In the genomic region with DNA sequence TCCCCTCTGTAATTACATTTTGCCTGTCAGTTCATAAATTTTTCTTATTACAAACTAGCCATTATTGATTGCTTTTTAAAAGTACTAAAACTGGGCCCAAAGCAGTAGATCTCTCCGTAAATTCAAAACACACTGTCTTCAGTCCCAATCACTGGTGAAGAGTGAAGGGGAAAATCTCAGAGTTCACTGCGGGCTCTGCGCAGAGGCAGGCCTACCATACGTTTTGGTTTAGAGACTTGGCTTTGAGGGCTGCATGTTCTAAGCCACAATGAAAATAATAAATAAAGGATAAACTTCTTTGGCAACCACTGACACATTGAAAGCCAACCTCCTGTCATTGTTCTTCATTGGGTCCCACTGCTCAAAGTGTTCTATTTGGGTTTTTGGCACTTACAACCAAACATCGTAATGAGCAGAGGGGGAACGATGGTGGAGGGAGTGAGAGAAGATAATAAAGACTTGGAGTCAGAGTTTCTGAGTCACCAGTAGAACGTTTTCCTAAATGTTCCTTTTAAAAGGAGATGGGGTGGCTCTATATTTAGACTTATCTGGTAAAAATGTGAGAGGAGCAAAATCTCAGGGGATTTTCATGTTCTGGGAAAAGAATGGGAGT, we compare ENCODE assay signal across 1 cellular context.
TF ChIP-seq lines count a peak whose summit lies in the region.

No MANE protein-coding gene starts in this region.

TF ChIP-seq in IMR-90, 13 proteins besides CTCF, POLR2A, EP300 and RAD21:
- TF ChIP-seq NFE2L2 (IDR thresholded peaks at IDR 0.05; ENCODE audit: low read depth, low read length) = no peak
- no peak for TF ChIP-seq FOS (IDR thresholded peaks at IDR 0.05; ENCODE audit: low read depth, low read length)
- no peak for TF ChIP-seq CEBPB (IDR thresholded peaks at IDR 0.05; ENCODE audit: low read depth, low read length)
- no peak for TF ChIP-seq MXI1 (IDR thresholded peaks at IDR 0.05; ENCODE audit: borderline replicate concordance, low read depth, low read length)
- no peak for TF ChIP-seq CHD1 (IDR thresholded peaks at IDR 0.05; ENCODE audit: low read depth, low read length)
- TF ChIP-seq, protein P1, sequence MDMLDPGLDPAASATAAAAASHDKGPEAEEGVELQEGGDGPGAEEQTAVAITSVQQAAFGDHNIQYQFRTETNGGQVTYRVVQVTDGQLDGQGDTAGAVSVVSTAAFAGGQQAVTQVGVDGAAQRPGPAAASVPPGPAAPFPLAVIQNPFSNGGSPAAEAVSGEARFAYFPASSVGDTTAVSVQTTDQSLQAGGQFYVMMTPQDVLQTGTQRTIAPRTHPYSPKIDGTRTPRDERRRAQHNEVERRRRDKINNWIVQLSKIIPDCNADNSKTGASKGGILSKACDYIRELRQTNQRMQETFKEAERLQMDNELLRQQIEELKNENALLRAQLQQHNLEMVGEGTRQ (IDR thresholded peaks at IDR 0.05; ENCODE audit: low read depth, low read length) = no peak
- TF ChIP-seq, protein P2, sequence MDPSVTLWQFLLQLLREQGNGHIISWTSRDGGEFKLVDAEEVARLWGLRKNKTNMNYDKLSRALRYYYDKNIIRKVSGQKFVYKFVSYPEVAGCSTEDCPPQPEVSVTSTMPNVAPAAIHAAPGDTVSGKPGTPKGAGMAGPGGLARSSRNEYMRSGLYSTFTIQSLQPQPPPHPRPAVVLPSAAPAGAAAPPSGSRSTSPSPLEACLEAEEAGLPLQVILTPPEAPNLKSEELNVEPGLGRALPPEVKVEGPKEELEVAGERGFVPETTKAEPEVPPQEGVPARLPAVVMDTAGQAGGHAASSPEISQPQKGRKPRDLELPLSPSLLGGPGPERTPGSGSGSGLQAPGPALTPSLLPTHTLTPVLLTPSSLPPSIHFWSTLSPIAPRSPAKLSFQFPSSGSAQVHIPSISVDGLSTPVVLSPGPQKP (IDR thresholded peaks at IDR 0.05; ENCODE audit: borderline replicate concordance, low read depth, low read length) = no peak
- no peak for TF ChIP-seq BHLHE40 (IDR thresholded peaks at IDR 0.05; ENCODE audit: low read depth, low read length)
- TF ChIP-seq MAFK (IDR thresholded peaks at IDR 0.05; ENCODE audit: low read depth, low read length) = no peak
- no peak for TF ChIP-seq RCOR1 (IDR thresholded peaks at IDR 0.05; ENCODE audit: insufficient replicate concordance, low read length)
- TF ChIP-seq MAZ (IDR thresholded peaks at IDR 0.05; ENCODE audit: borderline replicate concordance, low read depth, low read length) = no peak
- no peak for TF ChIP-seq SMC3 (IDR thresholded peaks at IDR 0.05; ENCODE audit: low read depth, low read length)
- TF ChIP-seq RFX5 (IDR thresholded peaks at IDR 0.05; ENCODE audit: low read depth, low read length) = no peak
